ENCODE assay signal across 10 cellular contexts in genomic region chr1:1205769-1206375, GRCh38. TPM values are rescaled to one million over a fixed set of nuclear protein-coding genes. Genes with fewer than 3 reads are reported as not detected.
DNase-seq lines count a peak whose midpoint lies in the region; ATAC-seq and TF ChIP-seq lines count a peak whose summit lies in the region.
"Had no signal": no experiment of that assay in that cellular context is flagged by ENCODE, and none has a peak within 500 bp of the region (broad histone marks: within the 10 kb centered on the region; RNA-seq: fewer than 3 reads in every experiment).

No MANE protein-coding gene starts in this region.

- H3K27ac Mint-ChIP-seq in activated CD8-positive, alpha-beta memory T cell treated with anti-CD3 and anti-CD28 coated beads, Interleukin-2, amount 10 ng/mL, durations not matched to agents 7 days and 5 days, result no peak overlapping the region
- H3K27ac Mint-ChIP-seq in activated CD4-positive, alpha-beta memory T cell treated with anti-CD3 and anti-CD28 coated beads for 36 hours, result peak overlapping the region; percentile 100

- H3K9me3 ChIP-seq in iPS DF 6.9 (ENCODE audit: control insufficient read depth, insufficient read depth, low read length), result no peaks in the 10 kb centered on the region
- no peaks in the 10 kb centered on the region for H3K9me3 ChIP-seq in suprapubic skin

- no peak for ATAC-seq in activated CD8-positive, alpha-beta memory T cell treated with anti-CD3 and anti-CD28 coated beads, Interleukin-2, amount 10 ng/mL, durations not matched to agents 7 days and 5 days
- ATAC-seq in HG02852 (IDR thresholded peaks at IDR 0.05; ENCODE audit: unreplicated experiment), result no peak
- ATAC-seq: sciatic nerve had no signal

- POLR2A ChIA-PET in activated CD4-positive, alpha-beta memory T cell treated with anti-CD3 and anti-CD28 coated beads for 36 hours (lab: Charles Lee), result interaction anchor here (1.2 to 8.3 kb wide), 3 partner anchors 11 to 48 kb away, joined by 4 to 107 read pairs (median 5); partner anchors contain the start of genes B3GALT6 and SDF4

- H3K4me3 Mint-ChIP-seq in activated CD8-positive, alpha-beta memory T cell treated with anti-CD3 and anti-CD28 coated beads, Interleukin-2, amount 10 ng/mL, durations not matched to agents 7 days and 5 days, result peak overlapping the region; percentile 53
- peak overlapping the region; percentile 84 for H3K4me3 Mint-ChIP-seq in activated CD4-positive, alpha-beta memory T cell treated with anti-CD3 and anti-CD28 coated beads for 36 hours

- H3K4me3 ChIP-seq in iPS DF 6.9 (ENCODE audit: low read length) (peak overlapping the region; percentile 42; the same call in 1 of the 2 replicates), suprapubic skin (peak overlapping the region; percentile 44)

- H3K36me3 Mint-ChIP-seq in activated CD8-positive, alpha-beta memory T cell treated with anti-CD3 and anti-CD28 coated beads, Interleukin-2, amount 10 ng/mL, durations not matched to agents 7 days and 5 days, result peaks cover 1% of the 10 kb centered on the region
- peaks cover 46% of the 10 kb centered on the region for H3K36me3 Mint-ChIP-seq in activated CD4-positive, alpha-beta memory T cell treated with anti-CD3 and anti-CD28 coated beads for 36 hours

- H3K36me3 ChIP-seq in iPS DF 6.9 (ENCODE audit: control insufficient read depth, insufficient read depth, low read length) (no peaks in the 10 kb centered on the region; the same call in 1 of the 2 replicates), suprapubic skin (no peaks in the 10 kb centered on the region)

- H3K4me1 ChIP-seq in iPS DF 6.9 (ENCODE audit: control insufficient read depth, insufficient read depth, low read length), result peaks cover 7% of the 10 kb centered on the region
- peaks cover 57% of the 10 kb centered on the region for H3K4me1 ChIP-seq in suprapubic skin

- no peak for TF ChIP-seq EP300 in suprapubic skin (IDR thresholded peaks at IDR 0.05)

- no peaks in the 10 kb centered on the region for H3K27me3 Mint-ChIP-seq in activated CD8-positive, alpha-beta memory T cell treated with anti-CD3 and anti-CD28 coated beads, Interleukin-2, amount 10 ng/mL, durations not matched to agents 7 days and 5 days
- H3K27me3 Mint-ChIP-seq in activated CD4-positive, alpha-beta memory T cell treated with anti-CD3 and anti-CD28 coated beads for 36 hours, result no peaks in the 10 kb centered on the region

- H3K9me3 Mint-ChIP-seq in activated CD8-positive, alpha-beta memory T cell treated with anti-CD3 and anti-CD28 coated beads, Interleukin-2, amount 10 ng/mL, durations not matched to agents 7 days and 5 days (ENCODE audit: low read depth), result no peaks in the 10 kb centered on the region
- no peaks in the 10 kb centered on the region for H3K9me3 Mint-ChIP-seq in activated CD4-positive, alpha-beta memory T cell treated with anti-CD3 and anti-CD28 coated beads for 36 hours

- no peak for TF ChIP-seq CTCF in suprapubic skin (IDR thresholded peaks at IDR 0.05)

- no CpG with 5 or more reads among the region's 31 CpGs for WGBS in iPS DF 6.9 (ENCODE audit: insufficient coverage, insufficient read length)
- 20% methylated on average over 4 of the region's 31 CpGs for WGBS in suprapubic skin

- no peaks in the 10 kb centered on the region; the same call in 1 of the 2 replicates for H3K27me3 ChIP-seq in iPS DF 6.9 (ENCODE audit: control insufficient read depth, insufficient read depth, low read length)
- peaks cover 31% of the 10 kb centered on the region for H3K27me3 ChIP-seq in suprapubic skin

- no peak for DNase-seq in activated CD8-positive, alpha-beta memory T cell treated with anti-CD3 and anti-CD28 coated beads, Interleukin-2, amount 10 ng/mL, durations not matched to agents 7 days and 5 days
- no peak for DNase-seq in activated CD8-positive, alpha-beta memory T cell treated with anti-CD3 and anti-CD28 coated beads, Interleukin-2, amount 50 U/mL, for 48 hours
- DNase-seq in activated CD4-positive, alpha-beta memory T cell treated with anti-CD3 and anti-CD28 coated beads for 36 hours, result no peak
- DNase-seq in iPS DF 6.9 (ENCODE audit: low read depth, low spot score), result no peak
- peak in 1 of 2 donors; percentile 61 for DNase-seq in suprapubic skin (ENCODE audit: low spot score in 2 of 2)
- DNase-seq in KBM-7, result no peak
- no peak for DNase-seq in SKM-1 treated with dmso at 0.1 percent for 144 hours (lab: John Stamatoyannopoulos, UW; ENCODE audit: unreplicated experiment)

- no peak for TF ChIP-seq POLR2A in suprapubic skin (IDR thresholded peaks at IDR 0.05)

- in situ Hi-C loops in KBM-7 (cut with MboI; ENCODE audit: low pct_unique_long_range_greater_than_20kb, low sequenced_read_pairs), result no loop called here

- CTCF ChIA-PET in activated CD8-positive, alpha-beta memory T cell treated with anti-CD3 and anti-CD28 coated beads, Interleukin-2, amount 10 ng/mL, durations not matched to agents 7 days and 5 days (lab: Charles Lee), result interaction anchor here (1.4 to 3.6 kb wide), 3 partner anchors 83 to 222 kb away, joined by 3 to 24 read pairs (median 4); partner anchors contain the start of gene C1orf159
- CTCF ChIA-PET in activated CD4-positive, alpha-beta memory T cell treated with anti-CD3 and anti-CD28 coated beads for 36 hours (lab: Charles Lee), result interaction anchor here (1.9 to 2.4 kb wide), 2 partner anchors 11 to 84 kb away, joined by 9 to 13 read pairs; no protein-coding TSS in a partner anchor

- intact Hi-C loops in activated CD4-positive, alpha-beta memory T cell treated with anti-CD3 and anti-CD28 coated beads for 36 hours (cut with micrococcal nuclease), result loop anchor here (1.0 to 10.0 kb wide), 2 partner anchors 69 to 171 kb away; no protein-coding TSS in a partner anchor

- peaks cover 22% of the 10 kb centered on the region for H3K4me1 Mint-ChIP-seq in activated CD8-positive, alpha-beta memory T cell treated with anti-CD3 and anti-CD28 coated beads, Interleukin-2, amount 10 ng/mL, durations not matched to agents 7 days and 5 days
- H3K4me1 Mint-ChIP-seq in activated CD4-positive, alpha-beta memory T cell treated with anti-CD3 and anti-CD28 coated beads for 36 hours (ENCODE audit: low read depth), result peaks cover 28% of the 10 kb centered on the region

- H3K27ac ChIP-seq in iPS DF 6.9 (ENCODE audit: low read length), result no peak overlapping the region
- H3K27ac ChIP-seq in suprapubic skin, result no peak overlapping the region

RNA-seq across cellular contexts. Expression of gene TNFRSF18, which starts 0.5 kb away (rescaled TPM):
- total RNA-seq in activated CD8-positive, alpha-beta memory T cell treated with anti-CD3 and anti-CD28 coated beads, Interleukin-2, amount 10 ng/mL, durations not matched to agents 7 days and 5 days, result 100 to 1,000 TPM in 1 of 2 experiments, 10 to 100 TPM in 1; 28.1 to 156 TPM
- total RNA-seq in activated CD4-positive, alpha-beta memory T cell treated with anti-CD3 and anti-CD28 coated beads for 36 hours, result 100 to 1,000 TPM; 375 to 387 TPM
- total RNA-seq in suprapubic skin, result 10 to 100 TPM; 24.4 to 62.1 (median 33.5) TPM
- total RNA-seq: RPMI7951 had no signal

RNA-seq across cellular contexts. Expression of gene TNFRSF4, which starts 8.1 kb away (rescaled TPM):
- 10 to 100 TPM in 1 of 2 experiments, 1 to 10 TPM in 1; 8.1 to 72.4 TPM for total RNA-seq in activated CD8-positive, alpha-beta memory T cell treated with anti-CD3 and anti-CD28 coated beads, Interleukin-2, amount 10 ng/mL, durations not matched to agents 7 days and 5 days
- total RNA-seq in activated CD4-positive, alpha-beta memory T cell treated with anti-CD3 and anti-CD28 coated beads for 36 hours, result 1,000 to 10,000 TPM; 1,003 to 1,005 TPM
- 1 to 10 TPM in 1 of 4 donors, under 1 TPM in 2, not detected in 1; 0.42 to 1.4 (median 0.72) TPM for total RNA-seq in suprapubic skin
- total RNA-seq: RPMI7951 had no signal

RNA-seq across cellular contexts. Expression of gene SDF4, which starts 25.9 kb away (rescaled TPM):
- 100 to 1,000 TPM; 109 to 144 TPM for total RNA-seq in activated CD8-positive, alpha-beta memory T cell treated with anti-CD3 and anti-CD28 coated beads, Interleukin-2, amount 10 ng/mL, durations not matched to agents 7 days and 5 days
- total RNA-seq in activated CD4-positive, alpha-beta memory T cell treated with anti-CD3 and anti-CD28 coated beads for 36 hours, result 100 to 1,000 TPM; 302 to 305 TPM
- total RNA-seq in suprapubic skin, result 10 to 100 TPM; 57.5 to 87.6 (median 73.1) TPM

RNA-seq across cellular contexts. Expression of gene B3GALT6, which starts 26.2 kb away (rescaled TPM):
- total RNA-seq in activated CD8-positive, alpha-beta memory T cell treated with anti-CD3 and anti-CD28 coated beads, Interleukin-2, amount 10 ng/mL, durations not matched to agents 7 days and 5 days, result 10 to 100 TPM; 17.6 to 25.5 TPM
- 10 to 100 TPM; 14.6 to 15.5 TPM for total RNA-seq in activated CD4-positive, alpha-beta memory T cell treated with anti-CD3 and anti-CD28 coated beads for 36 hours
- total RNA-seq in suprapubic skin, result 10 to 100 TPM in 3 of 4 donors, 1 to 10 TPM in 1; 9.3 to 24.4 (median 16.4) TPM

RNA-seq across cellular contexts. Expression of gene TTLL10, which starts 32.2 kb away (rescaled TPM):
- not detected for total RNA-seq in activated CD8-positive, alpha-beta memory T cell treated with anti-CD3 and anti-CD28 coated beads, Interleukin-2, amount 10 ng/mL, durations not matched to agents 7 days and 5 days
- not detected for total RNA-seq in activated CD4-positive, alpha-beta memory T cell treated with anti-CD3 and anti-CD28 coated beads for 36 hours
- not detected for total RNA-seq in suprapubic skin
- total RNA-seq: RPMI7951 had no signal

Comparison
In these comparisons a context has a peak if more than half of its experiments do, and no peak if none do; other contexts are left out.
1. RNA of gene TNFRSF4, which starts 8.1 kb away (total RNA-seq): 1,003 to 1,005 TPM in activated CD4-positive, alpha-beta memory T cell treated with anti-CD3 and anti-CD28 coated beads for 36 hours; 8.1 to 72.4 TPM in activated CD8-positive, alpha-beta memory T cell treated with anti-CD3 and anti-CD28 coated beads, Interleukin-2, amount 10 ng/mL, durations not matched to agents 7 days and 5 days and 0.42 to 1.4 TPM in suprapubic skin; every median in the first group is over 10 times any median in the second.